Comparison of ENCODE assay signal across 28 cellular contexts in the genomic region with DNA sequence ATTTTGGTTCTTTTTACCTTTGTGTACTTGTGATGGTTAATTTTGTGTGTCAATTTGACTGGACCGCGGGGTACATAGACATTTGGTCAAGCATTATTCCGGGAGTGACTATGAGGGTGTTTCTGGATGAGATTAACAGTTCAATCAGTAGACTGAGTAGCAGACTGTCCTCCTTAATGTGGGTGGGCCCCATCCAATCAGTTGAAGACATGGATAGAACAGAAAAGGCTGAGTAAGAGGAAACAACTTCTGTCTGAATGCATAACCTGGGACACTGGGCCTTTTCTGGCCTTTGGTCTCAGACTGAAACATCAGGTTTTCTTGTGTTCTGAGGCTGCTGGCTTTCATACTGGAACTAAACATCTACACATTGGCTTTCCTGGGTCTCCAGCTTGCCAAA.
DNase-seq lines count a peak whose midpoint lies in the region; ATAC-seq, FAIRE-seq and TF ChIP-seq lines count a peak whose summit lies in the region.
"Had no signal": no experiment of that assay in that cellular context is flagged by ENCODE, and none has a peak within 500 bp of the region (broad histone marks: within the 10 kb centered on the region; RNA-seq: fewer than 3 reads in every experiment).

No MANE protein-coding gene starts in this region.

- TF ChIP-seq EP300 in HepG2 (IDR thresholded peaks at IDR 0.05; ENCODE audit: low read depth in 2 of 2, low read length in 2 of 2) (no peak), HepG2 (CRISPR knock-in tag; IDR thresholded peaks at IDR 0.05; ENCODE audit: borderline replicate concordance) (no peak), K562 (IDR thresholded peaks at IDR 0.05; ENCODE audit: low read length) (no peak)

- TF ChIP-seq RAD21 in HepG2 (CRISPR knock-in tag; IDR thresholded peaks at IDR 0.05): no peak
- no peak for TF ChIP-seq RAD21 in K562 (CRISPR knock-in tag; conservative IDR thresholded peaks at IDR 0.05 in 1 of 2, IDR thresholded peaks at IDR 0.05 in 1 of 2)

- 97% methylated on average over 3 of the region's 3 CpGs for WGBS in HepG2 (ENCODE audit: low lambda C conversion rate)
- WGBS in right lobe of liver (ENCODE audit: insufficient coverage, low coverage, low lambda C conversion rate, missing lambda C conversion rate): 91% methylated on average over 3 of the region's 3 CpGs
- 67% methylated on average over 3 of the region's 3 CpGs for WGBS in K562 (ENCODE audit: insufficient coverage, low coverage, missing lambda C conversion rate)

- H3K27ac ChIP-seq in HepG2 (ENCODE audit: extremely low read length, insufficient read depth, low read length) (no peak overlapping the region), right lobe of liver (no peak overlapping the region), K562 (ENCODE audit: extremely low read depth, low read depth, low read length) (no peak overlapping the region)
- H3K27ac ChIP-seq: 22Rv1, A549, BLaER1 had no signal

- TF ChIP-seq POLR2A in HepG2 (IDR thresholded peaks at IDR 0.05; ENCODE audit: insufficient read depth in 1 of 2, low read depth in 2 of 2, low read length in 2 of 2) (no peak), right lobe of liver (IDR thresholded peaks at IDR 0.05) (no peak), K562 (conservative IDR thresholded peaks at IDR 0.05) (no peak)

- no peak overlapping the region for H3K4me3 ChIP-seq in HepG2 (replicated peaks in 1 of 3; ENCODE audit: insufficient read depth in 1 of 3, low read depth in 2 of 3, low read length in 3 of 3)
- H3K4me3 ChIP-seq in right lobe of liver: no peak overlapping the region
- no peak overlapping the region for H3K4me3 ChIP-seq in K562
- H3K4me3 ChIP-seq: A549, BLaER1, GM12878 had no signal

- no peak overlapping the region for H3K4me2 ChIP-seq in HepG2 (ENCODE audit: low read depth, low read length)
- no peak overlapping the region for H3K4me2 ChIP-seq in K562 (ENCODE audit: insufficient read depth, low read length)
- H3K4me2 ChIP-seq: A549, BLaER1 had no signal

- no peak overlapping the region for H3K4me3 Mint-ChIP-seq in T-helper 17 cell
- H3K4me3 Mint-ChIP-seq: B cell; CD14-positive monocyte; CD4-positive, alpha-beta memory T cell; CD8-positive, alpha-beta memory T cell had no signal

- peak overlapping the region; percentile 54 for H3K27ac Mint-ChIP-seq in T-helper 17 cell
- H3K27ac Mint-ChIP-seq: B cell; CD14-positive monocyte; CD4-positive, alpha-beta memory T cell; CD4-positive, CD25-positive, alpha-beta regulatory T cell; CD8-positive, alpha-beta memory T cell had no signal

- H3K79me2 ChIP-seq in HepG2 (ENCODE audit: insufficient read depth, low read length): no peaks in the 10 kb centered on the region
- H3K79me2 ChIP-seq in K562 (ENCODE audit: control insufficient read depth, insufficient read depth, low read length): no peaks in the 10 kb centered on the region

- H3K36me3 ChIP-seq in HepG2 (replicated peaks in 1 of 2; ENCODE audit: control insufficient read depth in 1 of 2, insufficient read depth in 2 of 2, low read length in 2 of 2): no peaks in the 10 kb centered on the region
- no peaks in the 10 kb centered on the region for H3K36me3 ChIP-seq in right lobe of liver
- H3K36me3 ChIP-seq in K562 (ENCODE audit: control insufficient read depth, insufficient read depth, low read length): no peaks in the 10 kb centered on the region
- H3K36me3 ChIP-seq: BLaER1 had no signal

- H4K20me1 ChIP-seq in HepG2 (ENCODE audit: insufficient read depth, low read length) (no peaks in the 10 kb centered on the region), K562 (replicated peaks; ENCODE audit: control insufficient read depth, insufficient read depth, low read length) (no peaks in the 10 kb centered on the region)
- H4K20me1 ChIP-seq: BLaER1 had no signal

- no peak for TF ChIP-seq CTCF in HepG2 (CRISPR knock-in tag; IDR thresholded peaks at IDR 0.05)
- no peak for TF ChIP-seq CTCF in right lobe of liver (IDR thresholded peaks at IDR 0.05)
- no peak for TF ChIP-seq CTCF in K562 (IDR thresholded peaks at IDR 0.05 in 2 of 3, conservative IDR thresholded peaks at IDR 0.05 in 1 of 3; ENCODE audit: insufficient read depth in 2 of 3, low read depth in 1 of 3, low read length in 3 of 3)

- no peak overlapping the region for H3K9ac ChIP-seq in HepG2 (ENCODE audit: insufficient read depth, low read depth, low read length)
- no peak overlapping the region for H3K9ac ChIP-seq in K562 (ENCODE audit: insufficient read depth in 1 of 2, low read depth in 2 of 2, low read length in 2 of 2)
- H3K9ac ChIP-seq: BLaER1 had no signal

- in situ Hi-C loops in HepG2 (cut with HindIII; ENCODE audit: extremely low pct_ligation_motif_present, low pct_unique_long_range_greater_than_20kb): no loop called here
- in situ Hi-C loops in K562 (cut with MboI): no loop called here

- POLR2A ChIA-PET in HepG2 (lab: Yijun Ruan, JAX) (no interaction called here), K562 (lab: Yijun Ruan, JAX) (no interaction called here)

- H2AFZ ChIP-seq in HepG2 (ENCODE audit: low read length) (no peak overlapping the region), K562 (ENCODE audit: low read depth, low read length) (no peak overlapping the region)

- H3K27me3 ChIP-seq in HepG2 (ENCODE audit: control insufficient read depth in 1 of 2, insufficient read depth in 2 of 2, low read length in 2 of 2): no peaks in the 10 kb centered on the region
- no peaks in the 10 kb centered on the region for H3K27me3 ChIP-seq in right lobe of liver
- H3K27me3 ChIP-seq in K562 (ENCODE audit: control insufficient read depth in 2 of 2, insufficient read depth in 2 of 2, low read length in 2 of 2): no peaks in the 10 kb centered on the region
- H3K27me3 ChIP-seq: BLaER1 had no signal

- H3K27me3 Mint-ChIP-seq in T-helper 17 cell: no peaks in the 10 kb centered on the region
- H3K27me3 Mint-ChIP-seq: B cell; CD4-positive, alpha-beta memory T cell; CD4-positive, CD25-positive, alpha-beta regulatory T cell; CD8-positive, alpha-beta memory T cell had no signal

- FAIRE-seq in HepG2 (lab: Jason Lieb, UNC) (no peak), K562 (lab: Jason Lieb, UNC) (no peak)
- FAIRE-seq: A549, GM12878, GM12892, GM18507 had no signal

- intact Hi-C loops in HepG2 (cut with micrococcal nuclease; ENCODE audit: unreplicated experiment) (no loop called here), right lobe of liver (cut with DNase I) (no loop called here), K562 (cut with micrococcal nuclease) (no loop called here)

- no peaks in the 10 kb centered on the region for H3K36me3 Mint-ChIP-seq in T-helper 17 cell (ENCODE audit: low read depth)

- H3K9me3 ChIP-seq in HepG2 (ENCODE audit: low read length) (no peaks in the 10 kb centered on the region), right lobe of liver (no peaks in the 10 kb centered on the region), T-helper 17 cell (ENCODE audit: control insufficient read depth, low read length, poor library complexity, severe bottlenecking) (no peaks in the 10 kb centered on the region), K562 (replicated peaks; ENCODE audit: control insufficient read depth, insufficient read depth, low read depth, low read length) (no peaks in the 10 kb centered on the region)
- H3K9me3 ChIP-seq: A549 had no signal

- no peaks in the 10 kb centered on the region for H3K9me1 ChIP-seq in K562 (ENCODE audit: control insufficient read depth, insufficient read depth, low read length)

- H3K4me1 Mint-ChIP-seq in T-helper 17 cell: peaks cover 10% of the 10 kb centered on the region

- ATAC-seq in HepG2 (no peak), right lobe of liver (no peak), T-helper 17 cell (no peak), K562 (no peak), HG02938 (IDR thresholded peaks at IDR 0.05; ENCODE audit: unreplicated experiment) (no peak)
- ATAC-seq: A549, GM12878 had no signal

- BruUV-seq in HepG2 (replicated peaks; lab: Mats Ljungman, UMichigan) (no TSS peak), K562 (replicated peaks; lab: Mats Ljungman, UMichigan) (no TSS peak)

- DNase-seq in HepG2 (ENCODE audit: low spot score) (no peak), right lobe of liver (no peak), T-helper 17 cell (no peak), K562 (ENCODE audit: extremely low read depth in 1 of 4, low spot score in 3 of 4) (no peak), T-helper 2 cell (no peak)
- no peak for DNase-seq in activated CD4-positive, CD25-positive, alpha-beta regulatory T cell (lab: John Stamatoyannopoulos, UW)
- DNase-seq: AML-193; C1 segment of cervical spinal cord; CD4-positive, alpha-beta memory T cell; CD4-positive, CD25-positive, alpha-beta regulatory T cell; CD8-positive, alpha-beta memory T cell; COR-L47; DMS 273 treated with DMSO at 0.1 percent for 48 hours; DMS153; DMS53; DMS79; DND-41; EL; GDM1 had no signal

- CTCF ChIA-PET in HepG2 (lab: Yijun Ruan, JAX; ENCODE audit: low intra/inter-chr PET ratio, low total read pairs) (no interaction called here), K562 (lab: Yijun Ruan, JAX; ENCODE audit: low intra/inter-chr PET ratio) (no interaction called here)

- H3K4me1 ChIP-seq in HepG2 (ENCODE audit: insufficient read depth, low read length) (0 out of 2 replicates have a peak, but pooled peaks cover 5% of the 10 kb centered on the region), right lobe of liver (no peaks in the 10 kb centered on the region), K562 (replicated peaks in 1 of 2; ENCODE audit: control insufficient read depth in 2 of 2, insufficient read depth in 2 of 2, low read length in 2 of 2) (no peaks in the 10 kb centered on the region)
- H3K4me1 ChIP-seq: A549 had no signal

TF ChIP-seq in HepG2, 621 proteins besides CTCF, POLR2A, EP300 and RAD21:
- TF ChIP-seq ZNF510 (CRISPR knock-in tag; IDR thresholded peaks at IDR 0.05; ENCODE audit: low read depth): no peak
- no peak for TF ChIP-seq PHF21A (CRISPR knock-in tag; IDR thresholded peaks at IDR 0.05)
- TF ChIP-seq MAFF (IDR thresholded peaks at IDR 0.05; ENCODE audit: low read depth, low read length): 0 out of 2 replicates have a peak, but pooled peaks have one; percentile 3
- TF ChIP-seq ZNF572 (CRISPR knock-in tag; IDR thresholded peaks at IDR 0.05): no peak
TF ChIP-seq in HepG2: peak in this region for 1.

TF ChIP-seq in K562, 482 proteins besides CTCF, POLR2A, EP300 and RAD21:
- no peak for TF ChIP-seq ZNF175 (CRISPR knock-in tag; IDR thresholded peaks at IDR 0.05; ENCODE audit: low read depth)
- TF ChIP-seq KAT8 (IDR thresholded peaks at IDR 0.05; ENCODE audit: low read depth): no peak
- TF ChIP-seq ZBTB8A (IDR thresholded peaks at IDR 0.05; ENCODE audit: partially characterized antibody): no peak
- peak; percentile 94 for TF ChIP-seq ZNF134 (CRISPR knock-in tag; conservative IDR thresholded peaks at IDR 0.05)
- no peak for TF ChIP-seq HDGF (IDR thresholded peaks at IDR 0.05)

Comparison
In these comparisons a context has a peak if more than half of its experiments do, and no peak if none do; other contexts are left out.
1. Of the 241 proteins assayed by ChIP-seq in both HepG2 and K562: peak only in HepG2: MAFF; only in K562: none; in both: none; in neither: 240.